Comparison of ENCODE assay signal across 8 cellular contexts in the genomic region with DNA sequence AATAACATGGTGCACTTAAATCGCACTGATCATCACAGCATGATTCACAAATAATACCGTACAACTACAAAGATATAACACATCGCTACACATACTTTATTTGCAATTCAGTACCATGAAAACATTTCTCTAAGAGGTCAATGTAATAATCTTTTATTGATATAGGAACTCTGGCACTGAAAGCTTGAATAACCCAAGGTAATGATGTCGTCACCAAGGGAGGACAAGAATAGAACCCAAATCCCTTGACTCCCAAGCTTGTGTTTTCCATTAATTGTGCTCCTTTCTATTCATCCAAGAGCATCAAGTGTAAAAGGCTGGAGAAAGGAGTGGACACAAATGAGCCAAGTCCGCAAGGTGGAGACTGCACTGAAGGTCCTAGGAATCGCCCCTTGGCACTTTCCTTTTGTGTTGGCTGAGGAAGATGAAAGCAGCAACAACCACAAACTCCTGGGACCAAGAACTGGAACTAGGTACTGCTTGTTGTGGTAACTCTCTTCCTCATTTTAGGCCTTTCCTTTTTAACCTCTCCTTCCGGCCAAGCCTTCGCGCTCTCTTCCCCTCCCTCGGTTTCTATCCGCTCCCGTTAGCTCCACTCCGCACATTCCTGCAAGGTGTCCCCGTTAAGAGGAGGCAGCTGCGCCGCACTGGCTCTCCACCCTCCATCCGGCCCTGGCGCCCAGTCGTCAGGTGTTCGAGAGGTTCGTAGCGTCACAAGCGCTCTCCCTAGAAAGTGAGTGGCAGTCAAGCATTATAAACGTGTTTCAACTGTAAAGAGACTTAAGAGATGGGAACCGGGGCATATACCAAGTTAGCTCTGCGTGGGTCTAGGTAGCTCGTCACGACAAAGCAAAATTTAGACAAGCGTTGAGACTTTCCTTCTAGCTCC. TPM values are rescaled to one million over a fixed set of nuclear protein-coding genes. Genes with fewer than 3 reads are reported as not detected.
DNase-seq lines count a peak whose midpoint lies in the region; ATAC-seq, FAIRE-seq and TF ChIP-seq lines count a peak whose summit lies in the region.

No MANE protein-coding gene starts in this region.

- H3K27me3 ChIP-seq in pancreas, result no peaks in the 10 kb centered on the region

- no peaks in the 10 kb centered on the region for H3K36me3 ChIP-seq in pancreas

- H3K27me3 Mint-ChIP-seq in activated T-helper 1 cell treated with anti-CD3 and anti-CD28 coated beads, Interleukin-12 subunit alpha, Interleukin-12 subunit beta, Interleukin-2, Interleukin-4 antibody, amounts not matched to agents 30 ng/mL and 10 ng/mL and 1 ng/mL, durations not matched to agents 14 hours and 24 hours and 36 hours (ENCODE audit: insufficient read depth), result peaks cover 3% of the 10 kb centered on the region

- H3K4me1 Mint-ChIP-seq in activated T-helper 1 cell treated with anti-CD3 and anti-CD28 coated beads, Interleukin-12 subunit alpha, Interleukin-12 subunit beta, Interleukin-2, Interleukin-4 antibody, amounts not matched to agents 30 ng/mL and 10 ng/mL and 1 ng/mL, durations not matched to agents 14 hours and 24 hours and 36 hours (ENCODE audit: low read depth), result peaks cover 46% of the 10 kb centered on the region

- peaks cover 14% of the 10 kb centered on the region for H3K36me3 Mint-ChIP-seq in activated T-helper 1 cell treated with anti-CD3 and anti-CD28 coated beads, Interleukin-12 subunit alpha, Interleukin-12 subunit beta, Interleukin-2, Interleukin-4 antibody, amounts not matched to agents 30 ng/mL and 10 ng/mL and 1 ng/mL, durations not matched to agents 14 hours and 24 hours and 36 hours (ENCODE audit: low read depth)

- H3K9me3 ChIP-seq in pancreas, result no peaks in the 10 kb centered on the region

- peak overlapping the region; percentile 100 for H3K27ac Mint-ChIP-seq in activated T-helper 1 cell treated with anti-CD3 and anti-CD28 coated beads, Interleukin-12 subunit alpha, Interleukin-12 subunit beta, Interleukin-2, Interleukin-4 antibody, amounts not matched to agents 30 ng/mL and 10 ng/mL and 1 ng/mL, durations not matched to agents 14 hours and 24 hours and 36 hours

- intact Hi-C loops in activated T-helper 1 cell treated with anti-CD3 and anti-CD28 coated beads, Interleukin-12 subunit alpha, Interleukin-12 subunit beta, Interleukin-2, Interleukin-4 antibody, amounts not matched to agents 30 ng/mL and 10 ng/mL and 1 ng/mL, durations not matched to agents 14 hours and 24 hours and 36 hours (cut with micrococcal nuclease), result loop anchor here (1.0 to 5.0 kb wide), 14 partner anchors 42 to 1631 kb away; partner anchors contain the start of genes BCAP29, COG5, DLD and DNAJB9
- intact Hi-C loops in Right ventricle myocardium superior (cut with DNase I), result loop anchor here (10.0 kb wide), 2 partner anchors 132 to 402 kb away; no protein-coding TSS in a partner anchor
- intact Hi-C loops in pancreas (cut with DNase I), result loop anchor here in 1 of 3 donors (5.0 kb wide), 1 partner anchor 129 kb away; no protein-coding TSS in a partner anchor

- TF ChIP-seq CTCF in pancreas (IDR thresholded peaks at IDR 0.05), result no peak

- H3K27ac ChIP-seq in pancreas, result peak overlapping the region; percentile 80 to 96 (median 95)

- peak overlapping the region; percentile 93 for H3K4me3 Mint-ChIP-seq in activated T-helper 1 cell treated with anti-CD3 and anti-CD28 coated beads, Interleukin-12 subunit alpha, Interleukin-12 subunit beta, Interleukin-2, Interleukin-4 antibody, amounts not matched to agents 30 ng/mL and 10 ng/mL and 1 ng/mL, durations not matched to agents 14 hours and 24 hours and 36 hours

- peaks cover 11 to 18% (median 11%) of the 10 kb centered on the region in 3 donors for H3K4me1 ChIP-seq in pancreas

- 10 to 13% methylated on average over 29 of the region's 29 CpGs for WGBS in pancreas, 2 donors

- peak overlapping the region; percentile 80 to 92 (median 85) for H3K4me3 ChIP-seq in pancreas

- ATAC-seq in GM18519 (IDR thresholded peaks at IDR 0.05; ENCODE audit: low FRiP score, unreplicated experiment) (peak; percentile 26), HG02943 (IDR thresholded peaks at IDR 0.05; ENCODE audit: low read depth, unreplicated experiment) (peak; percentile 37), Right ventricle myocardium superior (ENCODE audit: poor library complexity) (peak; percentile 47), pancreas (peak; percentile 33 to 51 (median 49))

- FAIRE-seq in pancreas (lab: Jason Lieb, UNC) (no peak), RCC 7860 (lab: Jason Lieb, UNC) (no peak)

- H3K9me3 Mint-ChIP-seq in activated T-helper 1 cell treated with anti-CD3 and anti-CD28 coated beads, Interleukin-12 subunit alpha, Interleukin-12 subunit beta, Interleukin-2, Interleukin-4 antibody, amounts not matched to agents 30 ng/mL and 10 ng/mL and 1 ng/mL, durations not matched to agents 14 hours and 24 hours and 36 hours, result no peaks in the 10 kb centered on the region

- DNase-seq in Ammon's horn (ENCODE audit: low spot score), result peak; percentile 75
- peak; percentile 81 for DNase-seq in NCI-H2196 treated with DMSO at 0.1 percent for 48 hours (lab: John Stamatoyannopoulos, UW; ENCODE audit: unreplicated experiment)
- DNase-seq in activated T-helper 1 cell treated with anti-CD3 and anti-CD28 coated beads, Interleukin-12 subunit alpha, Interleukin-12 subunit beta, Interleukin-2, Interleukin-4 antibody, amounts not matched to agents 30 ng/mL and 10 ng/mL and 1 ng/mL, durations not matched to agents 14 hours and 24 hours and 36 hours (ENCODE audit: low spot score), result no peak
- DNase-seq in Right ventricle myocardium superior, result peak; percentile 72
- peak in 4 of 6 donors; percentile 54 to 78 (median 68) for DNase-seq in pancreas
- DNase-seq in RCC 7860 (ENCODE audit: low spot score), result no peak

RNA-seq across cellular contexts. Expression of gene CBLL1, which starts 1.0 kb away (rescaled TPM):
- total RNA-seq in activated T-helper 1 cell treated with anti-CD3 and anti-CD28 coated beads, Interleukin-12 subunit alpha, Interleukin-12 subunit beta, Interleukin-2, Interleukin-4 antibody, amounts not matched to agents 30 ng/mL and 10 ng/mL and 1 ng/mL, durations not matched to agents 14 hours and 24 hours and 36 hours, result 46.9 and 49.6 TPM in 2 replicates
- total RNA-seq in Right ventricle myocardium superior, result 18.9 TPM
- total RNA-seq in pancreas, result 10 to 100 TPM in 5 of 6 donors, 1 to 10 TPM in 1; 9.4 to 15.3 (median 11.1) TPM
- polyA plus RNA-seq in pancreas, result 1 to 10 TPM; 3.5 to 5.4 TPM

Comparison
In these comparisons a context has a peak if more than half of its experiments do, and no peak if none do; other contexts are left out.
1. DNase-seq: peak in Ammon's horn (single experiment), NCI-H2196 treated with DMSO at 0.1 percent for 48 hours (single experiment), Right ventricle myocardium superior (single experiment) and pancreas (4 of 6); none in activated T-helper 1 cell treated with anti-CD3 and anti-CD28 coated beads, Interleukin-12 subunit alpha, Interleukin-12 subunit beta, Interleukin-2, Interleukin-4 antibody, amounts not matched to agents 30 ng/mL and 10 ng/mL and 1 ng/mL, durations not matched to agents 14 hours and 24 hours and 36 hours (single experiment) and RCC 7860 (single experiment).
2. Peak in every context shown above with its lines, with median percentiles within 50 percentile points of each other: ATAC-seq.